Comparison of ENCODE assay signal across 6 cellular contexts in the genomic region with DNA sequence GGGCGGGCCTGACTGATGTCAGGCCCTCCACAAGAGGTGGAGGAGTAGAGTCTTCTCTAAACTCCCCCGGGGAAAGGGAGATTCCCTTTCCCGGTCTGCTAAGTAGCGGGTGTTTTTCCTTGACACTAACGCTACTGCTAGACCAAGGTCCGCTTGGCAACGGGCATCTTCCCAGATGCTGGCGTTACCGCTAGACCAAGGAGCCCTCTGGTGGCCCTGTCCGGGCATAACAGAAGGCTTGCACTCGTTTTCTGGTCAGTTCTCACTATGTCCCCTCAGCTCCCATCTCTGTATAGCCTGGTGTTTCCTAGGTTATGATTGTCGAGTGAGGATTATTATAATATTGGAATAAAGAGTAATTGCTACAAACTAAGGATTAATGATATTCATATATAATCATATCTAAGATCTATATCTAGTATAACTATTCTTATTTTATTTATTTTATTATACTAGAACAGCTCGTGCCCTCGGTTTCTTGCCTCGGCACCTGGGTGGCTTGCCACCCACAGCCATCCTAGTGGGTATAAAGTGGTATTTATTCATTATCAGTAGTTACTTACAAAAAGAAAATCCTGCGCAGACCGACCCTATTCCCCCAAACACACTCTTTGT. TPM values are rescaled to one million over a fixed set of nuclear protein-coding genes. Genes with fewer than 3 reads are reported as not detected.
DNase-seq lines count a peak whose midpoint lies in the region; ATAC-seq, FAIRE-seq and TF ChIP-seq lines count a peak whose summit lies in the region.
"Not testable (repeated sequence)": the region's sequence is repeated elsewhere in the genome, so short reads cannot be mapped to it uniquely, and the experiment has no call there.

No MANE protein-coding gene starts in this region.

- intact Hi-C loops in PC-3 (cut with micrococcal nuclease); head of caudate nucleus (cut with DNase I); pancreas (cut with DNase I): not testable (repeated sequence)

- H3K9ac ChIP-seq in PC-3 (ENCODE audit: low read length); adipocyte (ENCODE audit: low read length): not testable (repeated sequence)

- 44% methylated on average over 17 of the region's 17 CpGs for WGBS in pancreas, 2 donors

- not testable (repeated sequence) for H3K27ac ChIP-seq in PC-3 (ENCODE audit: low read length); pancreas

- not testable (repeated sequence) for H3K79me2 ChIP-seq in PC-3 (ENCODE audit: low read length)

- not testable (repeated sequence) for BruUV-seq in PC-3 (replicated peaks; lab: Mats Ljungman, UMichigan)

- CTCF ChIA-PET in PC-3 (lab: Charles Lee): interaction anchor here (0.7 kb wide), 2 partner anchors 40 to 637 kb away, joined by 7 to 9 read pairs; no protein-coding TSS in a partner anchor

- not testable (repeated sequence) for H4K20me1 ChIP-seq in PC-3 (ENCODE audit: low read length)

- H3K27me3 ChIP-seq in PC-3 (ENCODE audit: low read length); adipocyte (replicated peaks; ENCODE audit: control insufficient read depth, insufficient read depth, low read length); pancreas: not testable (repeated sequence)

- POLR2A ChIA-PET in PC-3 (lab: Charles Lee; ENCODE audit: unreplicated experiment): interaction anchor here (0.6 kb wide), 2 partner anchors 472 to 580 kb away, joined by 4 to 6 read pairs; no protein-coding TSS in a partner anchor

- peak; percentile 51 for DNase-seq in Ammon's horn (ENCODE audit: low spot score)
- DNase-seq in HT-29 (ENCODE audit: low spot score): peak; percentile 86
- peak; percentile 69 for DNase-seq in PC-3
- peak; percentile 63 for DNase-seq in adipocyte (ENCODE audit: low read depth)
- DNase-seq in head of caudate nucleus: peak in 38 of 42 donors; percentile 38 to 84 (median 58)
- peak in 4 of 6 donors; percentile 61 to 79 (median 76) for DNase-seq in pancreas

- not testable (repeated sequence) for H3K9me2 ChIP-seq in PC-3 (replicated peaks; ENCODE audit: low read length)

- not testable (repeated sequence) for H2AFZ ChIP-seq in PC-3 (ENCODE audit: low read length)

- not testable (repeated sequence) for FAIRE-seq in pancreas (lab: Jason Lieb, UNC)

- H3K4me3 ChIP-seq in PC-3 (ENCODE audit: low read length); adipocyte (ENCODE audit: low read length); pancreas: not testable (repeated sequence)

- TF ChIP-seq CTCF in PC-3 (conservative IDR thresholded peaks at IDR 0.05; ENCODE audit: low read depth, low read length) (peak; percentile 49), pancreas (IDR thresholded peaks at IDR 0.05) (peak; percentile 38 to 61 (median 43))

- H3F3A ChIP-seq in PC-3 (ENCODE audit: low read length, unreplicated experiment): not testable (repeated sequence)

- H3K4me1 ChIP-seq in PC-3 (ENCODE audit: insufficient read depth, low read length); adipocyte (ENCODE audit: control insufficient read depth, insufficient read depth, low read length); pancreas: not testable (repeated sequence)

- H3K4me2 ChIP-seq in PC-3 (ENCODE audit: low read length): not testable (repeated sequence)

- ATAC-seq in PC-3: not testable (repeated sequence)
- ATAC-seq in pancreas: peak in 1 of 4 donors; percentile 45

- H3K36me3 ChIP-seq in PC-3 (ENCODE audit: low read depth, low read length): peaks cover 60% of the 10 kb centered on the region
- H3K36me3 ChIP-seq in adipocyte (ENCODE audit: control insufficient read depth, insufficient read depth, low read length, severe bottlenecking): peaks cover 94% of the 10 kb centered on the region
- H3K36me3 ChIP-seq in pancreas: peaks cover 7 to 79% (median 27%) of the 10 kb centered on the region in 3 donors

- not testable (repeated sequence) for H3K9me3 ChIP-seq in PC-3 (ENCODE audit: low read length); adipocyte (ENCODE audit: control insufficient read depth, low read length); pancreas

RNA-seq across cellular contexts. Expression of gene BUD31, which starts 6.9 kb away (rescaled TPM):
- 120 and 130 TPM in 2 replicates for total RNA-seq in HT-29 (2014; rRNA removed; shearing (Covaris generic))
- total RNA-seq in PC-3 (2014; rRNA removed) (120 and 144 TPM in 2 replicates), pancreas (10 to 100 TPM; 26.8 to 44.7 (median 28.9) TPM)
- 10 to 100 TPM; 65.7 to 71.7 TPM for polyA plus RNA-seq in pancreas

RNA-seq across cellular contexts. Expression of gene PDAP1, which starts 7.2 kb away (rescaled TPM):
- 51.2 and 57.8 TPM in 2 replicates for total RNA-seq in HT-29 (2014; rRNA removed; shearing (Covaris generic))
- total RNA-seq in PC-3 (2014; rRNA removed) (58.6 and 84.7 TPM in 2 replicates), pancreas (10 to 100 TPM; 27.8 to 53.7 (median 38.2) TPM)
- polyA plus RNA-seq in pancreas: 10 to 100 TPM; 46.7 to 84.6 TPM

RNA-seq across cellular contexts. Expression of gene PTCD1, which starts 23.0 kb away (rescaled TPM):
- total RNA-seq in HT-29 (2014; rRNA removed; shearing (Covaris generic)): 18.2 and 22.3 TPM in 2 replicates
- total RNA-seq in PC-3 (2014; rRNA removed) (10.4 and 11.5 TPM in 2 replicates), pancreas (1 to 10 TPM; 1.4 to 3.6 (median 2.3) TPM)
- 1 to 10 TPM; 3.9 to 4.0 TPM for polyA plus RNA-seq in pancreas

RNA-seq across cellular contexts. Expression of gene CPSF4, which starts 23.1 kb away (rescaled TPM):
- total RNA-seq in HT-29 (2014; rRNA removed; shearing (Covaris generic)): 101 and 112 TPM in 2 replicates
- 49.5 and 65.3 TPM in 2 replicates for total RNA-seq in PC-3 (2014; rRNA removed)
- total RNA-seq in pancreas: 10 to 100 TPM; 15.2 to 26.2 (median 21.5) TPM
- 10 to 100 TPM; 29.2 to 42.5 TPM for polyA plus RNA-seq in pancreas

RNA-seq across cellular contexts. Expression of gene ARPC1B, which starts 41.1 kb away (rescaled TPM):
- 987 and 1,117 TPM in 2 replicates for total RNA-seq in HT-29 (2014; rRNA removed; shearing (Covaris generic))
- total RNA-seq in PC-3 (2014; rRNA removed) (358 and 381 TPM in 2 replicates), pancreas (10 to 100 TPM; 14.4 to 70.4 (median 29.6) TPM)
- polyA plus RNA-seq in pancreas: 10 to 100 TPM; 50.3 to 59.6 TPM
